25 cellular contexts compared by ENCODE assay signal in the genomic region with DNA sequence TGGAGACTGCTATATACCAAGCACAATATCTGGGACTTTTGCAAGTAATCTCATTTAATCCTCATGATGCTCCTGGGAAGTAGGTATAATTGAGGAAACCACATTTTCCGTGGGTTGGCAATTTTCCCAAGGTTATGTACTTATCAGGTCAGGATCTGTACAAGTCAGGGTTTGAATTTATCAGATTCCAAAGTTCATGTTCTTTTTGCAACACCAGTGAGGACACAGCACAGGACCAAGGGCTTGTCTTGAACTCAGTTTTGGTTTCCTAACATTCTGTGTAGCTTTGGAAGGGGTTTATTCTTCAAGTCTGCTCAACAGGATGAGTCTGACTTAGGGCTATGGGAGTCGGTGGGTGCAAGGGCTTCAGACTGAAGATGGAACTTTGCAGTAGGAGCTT. TPM values are rescaled to one million over a fixed set of nuclear protein-coding genes. Genes with fewer than 3 reads are reported as not detected.
"Had no signal": no experiment of that assay in that cellular context is flagged by ENCODE, and none has a peak within 500 bp of the region (broad histone marks: within the 10 kb centered on the region; RNA-seq: fewer than 3 reads in every experiment).

No MANE protein-coding gene starts in this region.

- H3K36me3 Mint-ChIP-seq: activated naive CD4-positive, alpha-beta T cell treated with anti-CD3 and anti-CD28 coated beads, Interleukin-2, amount 10 ng/mL, durations not matched to agents 7 days and 5 days; activated naive CD8-positive, alpha-beta T cell treated with anti-CD3 and anti-CD28 coated beads for 36 hours had no signal

- H3K27ac Mint-ChIP-seq: activated CD4-positive, alpha-beta memory T cell treated with anti-CD3 and anti-CD28 coated beads, Interleukin-2, amount 10 ng/mL, durations not matched to agents 7 days and 5 days; activated CD4-positive, alpha-beta T cell treated with anti-CD3 and anti-CD28 coated beads for 36 hours; activated naive CD4-positive, alpha-beta T cell treated with anti-CD3 and anti-CD28 coated beads, Interleukin-2, amount 10 ng/mL, durations not matched to agents 7 days and 5 days; activated naive CD8-positive, alpha-beta T cell treated with anti-CD3 and anti-CD28 coated beads for 36 hours; activated T-helper 17 cell treated with anti-CD3 and anti-CD28 coated beads, Interleukin-2, amount 50 U/mL, for 72 hours had no signal

- ATAC-seq: activated CD4-positive, alpha-beta T cell treated with anti-CD3 and anti-CD28 coated beads for 36 hours; activated T-helper 17 cell treated with anti-CD3 and anti-CD28 coated beads, Interleukin-2, amount 50 U/mL, for 72 hours; Panc1; Right ventricle myocardium inferior had no signal

- H3K36me3 ChIP-seq: breast epithelium, WERI-Rb-1 had no signal

- H3K9me3 ChIP-seq: breast epithelium had no signal

- H3K4me1 Mint-ChIP-seq: activated CD4-positive, alpha-beta T cell treated with anti-CD3 and anti-CD28 coated beads for 36 hours; activated T-helper 17 cell treated with anti-CD3 and anti-CD28 coated beads, Interleukin-2, amount 50 U/mL, for 72 hours had no signal

- H3K9me3 Mint-ChIP-seq: activated CD4-positive, alpha-beta memory T cell treated with anti-CD3 and anti-CD28 coated beads, Interleukin-2, amount 10 ng/mL, durations not matched to agents 7 days and 5 days; activated naive CD4-positive, alpha-beta T cell treated with anti-CD3 and anti-CD28 coated beads, Interleukin-2, amount 10 ng/mL, durations not matched to agents 7 days and 5 days; activated naive CD8-positive, alpha-beta T cell treated with anti-CD3 and anti-CD28 coated beads for 36 hours; activated T-helper 17 cell treated with anti-CD3 and anti-CD28 coated beads, Interleukin-2, amount 50 U/mL, for 72 hours had no signal

- DNase-seq: activated CD4-positive, alpha-beta memory T cell treated with anti-CD3 and anti-CD28 coated beads, Interleukin-2, amount 10 ng/mL, durations not matched to agents 7 days and 5 days; activated CD4-positive, alpha-beta T cell treated with anti-CD3 and anti-CD28 coated beads for 36 hours; activated CD4-positive, alpha-beta T cell treated with anti-CD3 and anti-CD28 coated beads, Interleukin-2, amount 50 U/mL, for 1 hour; activated gamma-delta T cell treated with Interleukin-2 at 50 U/mL for 16 hours; activated naive CD4-positive, alpha-beta T cell treated with anti-CD3 and anti-CD28 coated beads, Interleukin-2, amount 10 ng/mL, durations not matched to agents 7 days and 5 days; activated naive CD8-positive, alpha-beta T cell treated with anti-CD3 and anti-CD28 coated beads for 36 hours; activated T-cell treated with anti-CD3 and anti-CD28 coated beads for 4 hours; activated T-cell treated with anti-CD3 and anti-CD28 coated beads, Interleukin-2, amount 50 U/mL, for 48 hours; aorta; caudate nucleus; KBM-7; NCI-H1092; NCI-H1417; NCI-H2171 treated with DMSO at 0.1 percent for 48 hours; NCI-H226; NCI-H526; RPMI8226; T-helper 1 cell; WERI-Rb-1 had no signal

- H3K27me3 Mint-ChIP-seq: activated naive CD8-positive, alpha-beta T cell treated with anti-CD3 and anti-CD28 coated beads for 36 hours had no signal

- H3K27me3 ChIP-seq: breast epithelium had no signal

- H3K4me3 Mint-ChIP-seq: activated CD4-positive, alpha-beta memory T cell treated with anti-CD3 and anti-CD28 coated beads, Interleukin-2, amount 10 ng/mL, durations not matched to agents 7 days and 5 days; activated CD4-positive, alpha-beta T cell treated with anti-CD3 and anti-CD28 coated beads for 36 hours; activated naive CD4-positive, alpha-beta T cell treated with anti-CD3 and anti-CD28 coated beads, Interleukin-2, amount 10 ng/mL, durations not matched to agents 7 days and 5 days; activated naive CD8-positive, alpha-beta T cell treated with anti-CD3 and anti-CD28 coated beads for 36 hours; activated T-helper 17 cell treated with anti-CD3 and anti-CD28 coated beads, Interleukin-2, amount 50 U/mL, for 72 hours had no signal

- H3K27ac ChIP-seq: SK-N-MC, WERI-Rb-1 had no signal

- H3K4me3 ChIP-seq: breast epithelium, SK-N-MC had no signal

RNA-seq across cellular contexts. Expression of a gene that starts 30.4 kb away (rescaled TPM):
- total RNA-seq: OCI-LY7 had no signal
